Comparison of ENCODE assay signal across 34 cellular contexts in genomic region chr5:96007051-96007450, GRCh38.
"Had no signal": no experiment of that assay in that cellular context is flagged by ENCODE, and none has a peak within 500 bp of the region (broad histone marks: within the 10 kb centered on the region; RNA-seq: fewer than 3 reads in every experiment).

No MANE protein-coding gene starts in this region.

- H3K36me3 ChIP-seq: adrenal gland had no signal

- H3K27me3 ChIP-seq: adrenal gland, dorsolateral prefrontal cortex had no signal

- H3K4me3 ChIP-seq: adrenal gland, coronary artery, dorsolateral prefrontal cortex had no signal

- ATAC-seq: activated CD4-positive, alpha-beta T cell treated with anti-CD3 and anti-CD28 coated beads for 36 hours; activated CD8-positive, alpha-beta memory T cell treated with anti-CD3 and anti-CD28 coated beads, Interleukin-2, amount 10 ng/mL, durations not matched to agents 7 days and 5 days; activated CD8-positive, alpha-beta T cell treated with anti-CD3 and anti-CD28 coated beads, Interleukin-2, amount 10 ng/mL, durations not matched to agents 7 days and 5 days; activated naive CD8-positive, alpha-beta T cell treated with anti-CD3 and anti-CD28 coated beads, Interleukin-2, amount 50 U/mL, for 24 hours; T-helper 17 cell had no signal

- H3K27ac Mint-ChIP-seq: activated CD4-positive, alpha-beta memory T cell treated with anti-CD3 and anti-CD28 coated beads for 36 hours; activated CD4-positive, alpha-beta T cell treated with anti-CD3 and anti-CD28 coated beads for 36 hours; activated CD4-positive, alpha-beta T cell treated with anti-CD3 and anti-CD28 coated beads, Interleukin-2, amount 10 ng/mL, durations not matched to agents 24 days and 14 days; activated CD8-positive, alpha-beta memory T cell treated with anti-CD3 and anti-CD28 coated beads, Interleukin-2, amount 10 ng/mL, durations not matched to agents 7 days and 5 days; activated CD8-positive, alpha-beta T cell treated with anti-CD3 and anti-CD28 coated beads, Interleukin-2, amount 10 ng/mL, durations not matched to agents 7 days and 5 days; activated naive CD4-positive, alpha-beta T cell treated with anti-CD3 and anti-CD28 coated beads for 36 hours; activated naive CD4-positive, alpha-beta T cell treated with anti-CD3 and anti-CD28 coated beads, Interleukin-2, amount 50 U/mL, for 24 hours; activated naive CD8-positive, alpha-beta T cell treated with anti-CD3 and anti-CD28 coated beads for 36 hours; activated naive CD8-positive, alpha-beta T cell treated with anti-CD3 and anti-CD28 coated beads, Interleukin-2, amount 50 U/mL, for 24 hours; activated T-helper 1 cell treated with anti-CD3 and anti-CD28 coated beads, Interleukin-12 subunit alpha, Interleukin-12 subunit beta, Interleukin-2, Interleukin-4 antibody, amounts not matched to agents 30 ng/mL and 10 ng/mL and 1 ng/mL, durations not matched to agents 14 hours and 24 hours and 36 hours; activated T-helper 2 cell treated with anti-CD3 and anti-CD28 coated beads, Interferon-gamma antibody, Interleukin-2, Interleukin-4, amounts not matched to agents 10 μg/mL and 5 μg/mL and 100 μg/mL, durations not matched to agents 14 hours and 24 hours and 36 hours; brain; dendritic cell treated with granulocyte-macrophage colony-stimulating factor and Interleukin-4, amounts not matched to agents 40 ng/mL and 50 ng/mL, for 4 days; endodermal cell; T-helper 17 cell; T-helper 2 cell treated with Interferon-gamma antibody and Interleukin-4, amounts not matched to agents 5 μg/mL and 100 μg/mL, for 36 hours had no signal

- H3K4me1 Mint-ChIP-seq: activated CD4-positive, alpha-beta T cell treated with anti-CD3 and anti-CD28 coated beads for 36 hours; activated CD4-positive, alpha-beta T cell treated with anti-CD3 and anti-CD28 coated beads, Interleukin-2, amount 10 ng/mL, durations not matched to agents 24 days and 14 days; activated CD8-positive, alpha-beta memory T cell treated with anti-CD3 and anti-CD28 coated beads, Interleukin-2, amount 10 ng/mL, durations not matched to agents 7 days and 5 days; activated naive CD4-positive, alpha-beta T cell treated with anti-CD3 and anti-CD28 coated beads, Interleukin-2, amount 50 U/mL, for 24 hours; activated naive CD8-positive, alpha-beta T cell treated with anti-CD3 and anti-CD28 coated beads for 36 hours; activated naive CD8-positive, alpha-beta T cell treated with anti-CD3 and anti-CD28 coated beads, Interleukin-2, amount 50 U/mL, for 24 hours; brain; central memory CD8-positive, alpha-beta T cell; endodermal cell; T-helper 17 cell had no signal

- DNase-seq: activated CD4-positive, alpha-beta memory T cell treated with anti-CD3 and anti-CD28 coated beads for 36 hours; activated CD4-positive, alpha-beta T cell treated with anti-CD3 and anti-CD28 coated beads for 36 hours; activated CD4-positive, alpha-beta T cell treated with anti-CD3 and anti-CD28 coated beads, Interleukin-2, amount 10 ng/mL, durations not matched to agents 24 days and 14 days; activated CD4-positive, CD25-positive, alpha-beta regulatory T cell; activated CD4-positive, CD25-positive, alpha-beta regulatory T cell treated with anti-CD3 and anti-CD28 coated beads, Interleukin-2, amount 50 U/mL, for 72 hours; activated CD8-positive, alpha-beta memory T cell treated with anti-CD3 and anti-CD28 coated beads, Interleukin-2, amount 10 ng/mL, durations not matched to agents 7 days and 5 days; activated CD8-positive, alpha-beta memory T cell treated with anti-CD3 and anti-CD28 coated beads, Interleukin-2, amount 50 U/mL, for 4 hours; activated CD8-positive, alpha-beta T cell treated with anti-CD3 and anti-CD28 coated beads, Interleukin-2, amount 10 ng/mL, durations not matched to agents 7 days and 5 days; activated effector memory CD4-positive, alpha-beta T cell treated with anti-CD3 and anti-CD28 coated beads, Interleukin-2, amount 50 U/mL, for 16 hours; activated naive CD4-positive, alpha-beta T cell treated with anti-CD3 and anti-CD28 coated beads for 36 hours; activated naive CD8-positive, alpha-beta T cell treated with anti-CD3 and anti-CD28 coated beads for 36 hours; activated naive CD8-positive, alpha-beta T cell treated with anti-CD3 and anti-CD28 coated beads, Interleukin-2, amount 50 U/mL, for 24 hours; activated T-cell treated with anti-CD3 and anti-CD28 coated beads, Interleukin-2, amount 50 U/mL, for 1 hour; activated T-cell treated with anti-CD3 and anti-CD28 coated beads, Interleukin-2, amount 50 U/mL, for 48 hours; adrenal gland; amygdala; aorta; dorsolateral prefrontal cortex; effector memory CD4-positive, alpha-beta T cell; endodermal cell; erythroblast; foreskin fibroblast; head of caudate nucleus; T-helper 1 cell; T-helper 17 cell; T1000 had no signal

- H3K27me3 Mint-ChIP-seq: activated CD4-positive, alpha-beta memory T cell treated with anti-CD3 and anti-CD28 coated beads for 36 hours; activated CD4-positive, alpha-beta T cell treated with anti-CD3 and anti-CD28 coated beads for 36 hours; activated CD4-positive, alpha-beta T cell treated with anti-CD3 and anti-CD28 coated beads, Interleukin-2, amount 10 ng/mL, durations not matched to agents 24 days and 14 days; activated CD8-positive, alpha-beta memory T cell treated with anti-CD3 and anti-CD28 coated beads, Interleukin-2, amount 10 ng/mL, durations not matched to agents 7 days and 5 days; activated naive CD4-positive, alpha-beta T cell treated with anti-CD3 and anti-CD28 coated beads, Interleukin-2, amount 50 U/mL, for 24 hours; activated naive CD8-positive, alpha-beta T cell treated with anti-CD3 and anti-CD28 coated beads for 36 hours; activated naive CD8-positive, alpha-beta T cell treated with anti-CD3 and anti-CD28 coated beads, Interleukin-2, amount 50 U/mL, for 24 hours; brain; central memory CD8-positive, alpha-beta T cell; dendritic cell treated with granulocyte-macrophage colony-stimulating factor and Interleukin-4, amounts not matched to agents 40 ng/mL and 50 ng/mL, for 4 days; T-helper 17 cell had no signal

- H3K9me3 ChIP-seq: adrenal gland had no signal

- H3K36me3 Mint-ChIP-seq: activated CD4-positive, alpha-beta memory T cell treated with anti-CD3 and anti-CD28 coated beads for 36 hours; activated CD8-positive, alpha-beta memory T cell treated with anti-CD3 and anti-CD28 coated beads, Interleukin-2, amount 10 ng/mL, durations not matched to agents 7 days and 5 days; activated naive CD8-positive, alpha-beta T cell treated with anti-CD3 and anti-CD28 coated beads for 36 hours; brain had no signal

- H3K9me3 Mint-ChIP-seq: activated CD4-positive, alpha-beta memory T cell treated with anti-CD3 and anti-CD28 coated beads for 36 hours; activated naive CD4-positive, alpha-beta T cell treated with anti-CD3 and anti-CD28 coated beads, Interleukin-2, amount 50 U/mL, for 24 hours; activated naive CD8-positive, alpha-beta T cell treated with anti-CD3 and anti-CD28 coated beads for 36 hours; central memory CD8-positive, alpha-beta T cell; dendritic cell treated with granulocyte-macrophage colony-stimulating factor and Interleukin-4, amounts not matched to agents 40 ng/mL and 50 ng/mL, for 4 days had no signal

- H3K27ac ChIP-seq: adrenal gland, coronary artery, dorsolateral prefrontal cortex had no signal

- H3K4me3 Mint-ChIP-seq: activated CD4-positive, alpha-beta memory T cell treated with anti-CD3 and anti-CD28 coated beads for 36 hours; activated CD4-positive, alpha-beta T cell treated with anti-CD3 and anti-CD28 coated beads for 36 hours; activated CD4-positive, alpha-beta T cell treated with anti-CD3 and anti-CD28 coated beads, Interleukin-2, amount 10 ng/mL, durations not matched to agents 24 days and 14 days; activated CD8-positive, alpha-beta memory T cell treated with anti-CD3 and anti-CD28 coated beads, Interleukin-2, amount 10 ng/mL, durations not matched to agents 7 days and 5 days; activated CD8-positive, alpha-beta T cell treated with anti-CD3 and anti-CD28 coated beads, Interleukin-2, amount 10 ng/mL, durations not matched to agents 7 days and 5 days; activated naive CD4-positive, alpha-beta T cell treated with anti-CD3 and anti-CD28 coated beads for 36 hours; activated naive CD4-positive, alpha-beta T cell treated with anti-CD3 and anti-CD28 coated beads, Interleukin-2, amount 50 U/mL, for 24 hours; activated naive CD8-positive, alpha-beta T cell treated with anti-CD3 and anti-CD28 coated beads for 36 hours; activated naive CD8-positive, alpha-beta T cell treated with anti-CD3 and anti-CD28 coated beads, Interleukin-2, amount 50 U/mL, for 24 hours; activated T-helper 1 cell treated with anti-CD3 and anti-CD28 coated beads, Interleukin-12 subunit alpha, Interleukin-12 subunit beta, Interleukin-2, Interleukin-4 antibody, amounts not matched to agents 30 ng/mL and 10 ng/mL and 1 ng/mL, durations not matched to agents 14 hours and 24 hours and 36 hours; brain; central memory CD8-positive, alpha-beta T cell; dendritic cell treated with granulocyte-macrophage colony-stimulating factor and Interleukin-4, amounts not matched to agents 40 ng/mL and 50 ng/mL, for 4 days; endodermal cell; T-helper 17 cell; T-helper 2 cell treated with Interferon-gamma antibody and Interleukin-4, amounts not matched to agents 5 μg/mL and 100 μg/mL, for 36 hours had no signal

- H3K4me1 ChIP-seq: adrenal gland had no signal
